In genomic region chr3:43855674-43856299, GRCh38 we compare ENCODE assay signal across 8 cellular contexts.
DNase-seq lines count a peak whose midpoint lies in the region; ATAC-seq and TF ChIP-seq lines count a peak whose summit lies in the region.

No MANE protein-coding gene starts in this region.

- TF ChIP-seq CTCF in RWPE2 (IDR thresholded peaks at IDR 0.05; ENCODE audit: poor library complexity, severe bottlenecking): peak; percentile 56

- H3K27me3 ChIP-seq in RWPE2 (ENCODE audit: insufficient read depth, poor library complexity, severe bottlenecking): no peaks in the 10 kb centered on the region

- DNase-seq in NCI-H446 (lab: John Stamatoyannopoulos, UW) (peak; percentile 0 to 2), NCI-H446 treated with DMSO at 0.1 percent for 48 hours (lab: John Stamatoyannopoulos, UW) (no peak), HUDEP-2 (lab: John Stamatoyannopoulos, UW; ENCODE audit: unreplicated experiment in 76 of 76) (peak in 58 of 76 experiments; percentile 2 to 70 (median 30)), RWPE2 (ENCODE audit: low spot score) (no peak), astrocyte of the hippocampus (ENCODE audit: low read depth, low spot score) (peak; percentile 68), iPS-NIHi11 (ENCODE audit: low spot score) (peak; percentile 78)
- peak; percentile 22 for DNase-seq in stimulated activated CD4-positive, alpha-beta T cell treated with anti-CD3 and anti-CD28 coated beads, Interleukin-4, amount 100 ng/mL, for 1 hour

- H3K4me3 ChIP-seq in RWPE2 (ENCODE audit: severe bottlenecking): no peak overlapping the region

- H3K36me3 ChIP-seq in RWPE2 (ENCODE audit: low read depth): no peaks in the 10 kb centered on the region

- H3K27ac ChIP-seq in RWPE2 (ENCODE audit: poor library complexity, severe bottlenecking): no peak overlapping the region

- no peaks in the 10 kb centered on the region for H3K9me3 ChIP-seq in RWPE2 (ENCODE audit: severe bottlenecking)

- peaks cover 13% of the 10 kb centered on the region for H3K4me1 ChIP-seq in RWPE2 (ENCODE audit: insufficient read depth, poor library complexity, severe bottlenecking)

- ATAC-seq in RWPE2 (ENCODE audit: low read depth): peak; percentile 47
- no peak for ATAC-seq in HG02970 (IDR thresholded peaks at IDR 0.05; ENCODE audit: low FRiP score, unreplicated experiment)

Comparison
In these comparisons a context has a peak if more than half of its experiments do, and no peak if none do; other contexts are left out.
1. DNase-seq: peak in NCI-H446 (2 of 2), HUDEP-2 (58 of 76), astrocyte of the hippocampus (single experiment), iPS-NIHi11 (single experiment) and stimulated activated CD4-positive, alpha-beta T cell treated with anti-CD3 and anti-CD28 coated beads, Interleukin-4, amount 100 ng/mL, for 1 hour (single experiment); none in NCI-H446 treated with DMSO at 0.1 percent for 48 hours (single experiment) and RWPE2 (single experiment).